Comparison of ENCODE assay signal across 9 cellular contexts in the genomic region with DNA sequence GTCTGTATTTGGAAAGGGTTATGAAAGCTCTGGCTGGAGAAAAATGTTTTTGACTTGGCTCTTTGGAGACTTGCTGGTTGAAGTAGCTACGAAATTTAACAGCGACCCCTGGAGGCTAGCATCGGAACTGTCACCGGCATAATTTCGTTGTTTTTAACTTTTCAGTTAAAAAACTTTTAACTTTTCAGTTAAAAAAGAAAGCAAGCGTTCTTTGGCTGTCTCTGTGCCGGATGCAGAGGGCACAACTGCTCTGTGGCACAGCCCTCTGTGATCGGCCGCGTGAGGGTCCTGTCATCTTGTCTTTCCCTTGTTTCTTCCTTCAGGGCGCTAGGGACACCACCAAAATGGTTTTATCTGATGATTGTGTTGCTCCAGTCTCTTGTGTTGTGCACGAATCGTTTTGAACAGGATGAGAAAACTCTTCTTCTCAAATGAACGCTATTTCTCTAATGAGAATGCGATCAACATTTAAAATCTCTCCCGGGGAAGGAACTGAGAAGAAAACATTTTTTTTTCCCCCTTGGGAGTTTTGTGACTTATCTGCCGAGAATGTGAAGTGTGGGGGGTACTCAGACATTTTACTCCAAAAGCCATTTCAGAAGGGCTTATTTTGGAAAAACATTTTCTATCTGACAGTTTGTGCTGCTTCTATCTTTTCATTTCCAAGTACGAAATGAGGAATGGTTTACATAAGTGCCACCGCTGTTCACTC. TPM values are rescaled to one million over a fixed set of nuclear protein-coding genes. Genes with fewer than 3 reads are reported as not detected.
A peak's percentile ranks its signal among the peaks of the same experiment; 100 is the strongest.
DNase-seq lines count a peak whose midpoint lies in the region; ATAC-seq, FAIRE-seq and TF ChIP-seq lines count a peak whose summit lies in the region.
"Had no signal": no experiment of that assay in that cellular context is flagged by ENCODE, and none has a peak within 500 bp of the region (broad histone marks: within the 10 kb centered on the region; RNA-seq: fewer than 3 reads in every experiment).

No MANE protein-coding gene starts in this region.

- intact Hi-C loops in sciatic nerve (cut with DNase I), result no loop called here

- DNase-seq in AG09309 (ENCODE audit: low read depth), result peak; percentile 7
- DNase-seq in GM18507 (ENCODE audit: extremely low spot score, insufficient read length, low read depth), result peak; percentile 9
- DNase-seq in OCI-M1 (lab: John Stamatoyannopoulos, UW), result peak; percentile 83
- peak; percentile 0 for DNase-seq in activated effector memory CD4-positive, alpha-beta T cell treated with Interleukin-2 at 50 U/mL for 16 hours
- DNase-seq in glutamatergic neuron, result peak; percentile 50
- peak; percentile 69 for DNase-seq in sciatic nerve (ENCODE audit: low spot score)

- FAIRE-seq in GM18507 (lab: Jason Lieb, UNC), result peak; percentile 88

- H3K36me3 Mint-ChIP-seq in glutamatergic neuron (ENCODE audit: unreplicated experiment), result peaks cover 9% of the 10 kb centered on the region
- H3K36me3 Mint-ChIP-seq: IgD-negative memory B cell had no signal

- H3K4me3 Mint-ChIP-seq in glutamatergic neuron (ENCODE audit: unreplicated experiment), result peak overlapping the region; percentile 31
- H3K4me3 Mint-ChIP-seq: IgD-negative memory B cell had no signal

- TF ChIP-seq CTCF in AG09309 (IDR thresholded peaks at IDR 0.05; ENCODE audit: control insufficient read depth, insufficient read depth, low read depth, low read length, missing control alignments) (peak; percentile 82), glutamatergic neuron (IDR thresholded peaks at IDR 0.05; ENCODE audit: partially characterized antibody, unreplicated experiment) (peak; percentile 99)

- peak overlapping the region; percentile 29 for H3K4me3 ChIP-seq in AG09309 (ENCODE audit: control insufficient read depth, low read depth, low read length)

- ATAC-seq in sciatic nerve, result peak; percentile 15
- ATAC-seq in HG03565 (IDR thresholded peaks at IDR 0.05; ENCODE audit: unreplicated experiment), result no peak
- no peak for ATAC-seq in HG03025 (IDR thresholded peaks at IDR 0.05; ENCODE audit: low FRiP score, unreplicated experiment)

- peaks cover 3% of the 10 kb centered on the region for H3K4me1 Mint-ChIP-seq in glutamatergic neuron (ENCODE audit: low read depth, unreplicated experiment)

- H3K9me3 Mint-ChIP-seq in glutamatergic neuron (ENCODE audit: unreplicated experiment), result peaks cover under 1% of the 10 kb centered on the region
- H3K9me3 Mint-ChIP-seq: IgD-negative memory B cell had no signal

- H3K27ac Mint-ChIP-seq in glutamatergic neuron (ENCODE audit: unreplicated experiment), result no peak overlapping the region
- H3K27ac Mint-ChIP-seq: IgD-negative memory B cell had no signal

- no peaks in the 10 kb centered on the region for H3K27me3 Mint-ChIP-seq in glutamatergic neuron (ENCODE audit: unreplicated experiment)
- H3K27me3 Mint-ChIP-seq: IgD-negative memory B cell had no signal

RNA-seq across cellular contexts. Expression of a gene that starts 57.1 kb away (rescaled TPM):
- total RNA-seq in glutamatergic neuron (ENCODE audit: unreplicated experiment), result 16.9 TPM
- total RNA-seq in sciatic nerve, result 0.27 TPM

Comparison
In these comparisons a context has a peak if more than half of its experiments do, and no peak if none do; other contexts are left out.
1. DNase-seq: peak in every context shown above with its lines; median percentile 83 in OCI-M1; 69 in sciatic nerve; 50 in glutamatergic neuron; 9 in GM18507; 7 in AG09309; 0 in activated effector memory CD4-positive, alpha-beta T cell treated with Interleukin-2 at 50 U/mL for 16 hours.
2. RNA of a gene that starts 57.1 kb away (total RNA-seq): 16.9 TPM in glutamatergic neuron (single experiment); 0.27 TPM in sciatic nerve (single experiment); every median in the first group is over 10 times any median in the second.